Comparison of ENCODE assay signal across 8 cellular contexts in genomic region chr7:118311121-118311803, GRCh38.
DNase-seq lines count a peak whose midpoint lies in the region; ATAC-seq, FAIRE-seq and TF ChIP-seq lines count a peak whose summit lies in the region.

No MANE protein-coding gene starts in this region.

- no peak for TF ChIP-seq RAD21 in GM12878 (IDR thresholded peaks at IDR 0.05; ENCODE audit: insufficient read depth, low read depth, low read length)

- no TSS peak for BruUV-seq in GM12878 (replicated peaks; lab: Mats Ljungman, UMichigan)

- in situ Hi-C loops in GM12878 (cut with MboI): no loop called here

- H3K27me3 ChIP-seq in GM12878 (replicated peaks in 1 of 2; ENCODE audit: control insufficient read depth in 2 of 2, insufficient read depth in 2 of 2, low read length in 1 of 2): no peaks in the 10 kb centered on the region
- no peaks in the 10 kb centered on the region for H3K27me3 ChIP-seq in CD4-positive, alpha-beta memory T cell (ENCODE audit: insufficient read depth, low read length)

- POLR2A ChIA-PET in GM12878 (lab: Charles Lee): interaction anchor here (0.6 kb wide), 1 partner anchor 43 kb away, joined by 4 read pairs; no protein-coding TSS in a partner anchor
- POLR2A ChIA-PET in CD4-positive, alpha-beta memory T cell (lab: Charles Lee; ENCODE audit: partially characterized antibody): no interaction called here

- H3K36me3 Mint-ChIP-seq in CD4-positive, alpha-beta memory T cell: no peaks in the 10 kb centered on the region

- H3K4me1 Mint-ChIP-seq in CD4-positive, alpha-beta memory T cell: no peaks in the 10 kb centered on the region

- peaks cover 2 to 5% of the 10 kb centered on the region in 2 donors for H3K27me3 Mint-ChIP-seq in CD4-positive, alpha-beta memory T cell

- H3K4me1 ChIP-seq in GM12878 (ENCODE audit: control insufficient read depth, insufficient read depth, low read length): 0 out of 2 replicates have a peak, but pooled peaks cover 4% of the 10 kb centered on the region
- H3K4me1 ChIP-seq in CD4-positive, alpha-beta memory T cell (ENCODE audit: insufficient read depth, low read length): no peaks in the 10 kb centered on the region

- peak; percentile 81 for FAIRE-seq in GM12878 (lab: Jason Lieb, UNC)

- WGBS in GM12878 (ENCODE audit: insufficient coverage, insufficient replicate concordance, low lambda C conversion rate, missing lambda C conversion rate): 0% methylated on average over 1 of the region's 1 CpG

- ATAC-seq in GM18502 (IDR thresholded peaks at IDR 0.05; ENCODE audit: poor library complexity, unreplicated experiment) (peak; percentile 79), GM21576 (IDR thresholded peaks at IDR 0.05; ENCODE audit: unreplicated experiment) (peak; percentile 89), HG03521 (IDR thresholded peaks at IDR 0.05; ENCODE audit: unreplicated experiment) (peak; percentile 74), GM12878 (peak; percentile 88)

- intact Hi-C loops in GM12878 (cut with micrococcal nuclease; ENCODE audit: unreplicated experiment): no loop called here
- intact Hi-C loops in CD4-positive, alpha-beta memory T cell (cut with micrococcal nuclease): no loop called here

- H3K4me3 Mint-ChIP-seq in CD4-positive, alpha-beta memory T cell: no peak overlapping the region

- TF ChIP-seq POLR2A in GM12878 (IDR thresholded peaks at IDR 0.05; ENCODE audit: low read depth, low read length): no peak

- no peak overlapping the region for H3K27ac Mint-ChIP-seq in CD4-positive, alpha-beta memory T cell

- H3K4me2 ChIP-seq in GM12878 (ENCODE audit: control insufficient read depth, insufficient read depth): peak overlapping the region; percentile 33; the same call in 1 of the 2 replicates

- H3K9ac ChIP-seq in GM12878 (ENCODE audit: control insufficient read depth, insufficient read depth, low read length): no peak overlapping the region

- H3K9me3 Mint-ChIP-seq in CD4-positive, alpha-beta memory T cell: peaks cover 7 to 22% (median 13%) of the 10 kb centered on the region in 8 donors

- H3K9me3 ChIP-seq in GM12878 (replicated peaks; ENCODE audit: control insufficient read depth, insufficient read depth, low read length): no peaks in the 10 kb centered on the region; the same call in 1 of the 3 replicates
- H3K9me3 ChIP-seq in CD4-positive, alpha-beta memory T cell (ENCODE audit: control insufficient read depth in 1 of 2, low read length in 2 of 2): no peaks in the 10 kb centered on the region

- TF ChIP-seq CTCF in GM12878 (IDR thresholded peaks at IDR 0.05 in 2 of 3, conservative IDR thresholded peaks at IDR 0.05 in 1 of 3; ENCODE audit: control insufficient read depth in 2 of 3, extremely low read depth in 1 of 3, insufficient read depth in 1 of 3, low read depth in 3 of 3, low read length in 3 of 3): no peak

- peak; percentile 13 for DNase-seq in GM12878 (ENCODE audit: low read depth, low spot score)
- no peak for DNase-seq in cerebellum (ENCODE audit: low spot score)
- no peak for DNase-seq in NCI-H2196 (lab: John Stamatoyannopoulos, UW; ENCODE audit: unreplicated experiment)
- DNase-seq in GM19240 (ENCODE audit: insufficient read length, low spot score): no peak
- no peak for DNase-seq in CD4-positive, alpha-beta memory T cell

- H4K20me1 ChIP-seq in GM12878 (ENCODE audit: control insufficient read depth, insufficient read depth): no peaks in the 10 kb centered on the region

- CTCF ChIA-PET in GM12878 (lab: Yijun Ruan, JAX): no interaction called here
- CTCF ChIA-PET in CD4-positive, alpha-beta memory T cell (lab: Charles Lee; ENCODE audit: partially characterized antibody): no interaction called here

- H3K27ac ChIP-seq in GM12878 (ENCODE audit: control insufficient read depth, insufficient read depth): no peak overlapping the region; the same call in 1 of the 2 replicates
- H3K27ac ChIP-seq in CD4-positive, alpha-beta memory T cell (ENCODE audit: low read depth, low read length): no peak overlapping the region

- RAD21 ChIA-PET in GM12878 (lab: Charles Lee; ENCODE audit: unreplicated experiment): no interaction called here

- H3K79me2 ChIP-seq in GM12878 (ENCODE audit: control insufficient read depth, insufficient read depth, low read length): no peaks in the 10 kb centered on the region

- SMC1A ChIA-PET in GM12878 (lab: Charles Lee; ENCODE audit: uncharacterized antibody, unreplicated experiment): no interaction called here

- no peaks in the 10 kb centered on the region for H3K36me3 ChIP-seq in GM12878 (ENCODE audit: control insufficient read depth in 2 of 2, insufficient read depth in 2 of 2, low read length in 1 of 2)
- no peaks in the 10 kb centered on the region for H3K36me3 ChIP-seq in CD4-positive, alpha-beta memory T cell (ENCODE audit: insufficient read depth, low read length)

- no peak overlapping the region for H3K4me3 ChIP-seq in GM12878
- H3K4me3 ChIP-seq in CD4-positive, alpha-beta memory T cell (ENCODE audit: low read length in 2 of 2): no peak overlapping the region

- peak in 1 of 2 experiments; percentile 80; a peak in 2 of 4 replicates for TF ChIP-seq EP300 in GM12878 (IDR thresholded peaks at IDR 0.05; ENCODE audit: borderline replicate concordance in 1 of 2, control insufficient read depth in 1 of 2, low read depth in 2 of 2, low read length in 2 of 2)

- H2AFZ ChIP-seq in GM12878 (ENCODE audit: control insufficient read depth, low read depth, low read length): no peak overlapping the region

TF ChIP-seq in GM12878, 131 proteins besides CTCF, POLR2A, EP300 and RAD21 (continues in another document):
- TF ChIP-seq SP1 (IDR thresholded peaks at IDR 0.05; ENCODE audit: low read depth, low read length) (no peak), TCF12 (IDR thresholded peaks at IDR 0.05; ENCODE audit: low read depth, low read length) (no peak), CUX1 (IDR thresholded peaks at IDR 0.05; ENCODE audit: insufficient replicate concordance, low read depth, low read length) (no peak), SMC3 (IDR thresholded peaks at IDR 0.05; ENCODE audit: borderline replicate concordance, low read length) (no peak), IRF5 (IDR thresholded peaks at IDR 0.05; ENCODE audit: borderline replicate concordance) (no peak), TAF1 (IDR thresholded peaks at IDR 0.05; ENCODE audit: borderline replicate concordance, low read depth, low read length) (no peak)
